In genomic region chr22:27278986-27279385, GRCh38 we compare ENCODE assay signal across 17 cellular contexts.
DNase-seq lines count a peak whose midpoint lies in the region; ATAC-seq, FAIRE-seq and TF ChIP-seq lines count a peak whose summit lies in the region.
"Had no signal": no experiment of that assay in that cellular context is flagged by ENCODE, and none has a peak within 500 bp of the region (broad histone marks: within the 10 kb centered on the region; RNA-seq: fewer than 3 reads in every experiment).

No MANE protein-coding gene starts in this region.

- DNase-seq in H4 (ENCODE audit: low spot score) = peak; percentile 7
- peak; percentile 91 for DNase-seq in RPMI7951 (ENCODE audit: low read depth)
- peak; percentile 27 for DNase-seq in fibroblast of the aortic adventitia (ENCODE audit: low read depth)
- peak; percentile 64 for DNase-seq in urothelium cell line (ENCODE audit: low spot score)
- no peak for DNase-seq in brain microvascular endothelial cell
- DNase-seq in GM19240 (ENCODE audit: insufficient read length, low spot score) = no peak
- DNase-seq: CD8-positive, alpha-beta T cell; DND-41; IMR-90; Kasumi-1; NCI-H1048; NCI-H1436 treated with DMSO at 0.1 percent for 48 hours; NCI-H2081 treated with DMSO at 0.1 percent for 48 hours; NCI-H524 had no signal

- no peaks in the 10 kb centered on the region for H3K27me3 ChIP-seq in brain microvascular endothelial cell (replicated peaks)

- FAIRE-seq in urothelium cell line (lab: Jason Lieb, UNC) = no peak
- FAIRE-seq: H54 had no signal

- ATAC-seq in GM19035 (IDR thresholded peaks at IDR 0.05; ENCODE audit: unreplicated experiment) (no peak), HG02763 (IDR thresholded peaks at IDR 0.05; ENCODE audit: unreplicated experiment) (no peak)
- ATAC-seq: CD8-positive, alpha-beta T cell had no signal

- TF ChIP-seq CTCF in fibroblast of the aortic adventitia (IDR thresholded peaks at IDR 0.05; ENCODE audit: insufficient read depth, low read length) (no peak), brain microvascular endothelial cell (IDR thresholded peaks at IDR 0.05; ENCODE audit: low read depth, low read length, missing control alignments) (no peak)

- H3K4me3 ChIP-seq in fibroblast of the aortic adventitia (ENCODE audit: low read depth, low read length) (no peak overlapping the region), brain microvascular endothelial cell (ENCODE audit: low read depth, low read length) (no peak overlapping the region)

- no peaks in the 10 kb centered on the region for H3K36me3 ChIP-seq in brain microvascular endothelial cell (replicated peaks)

- in situ Hi-C loops in brain microvascular endothelial cell (cut with HindIII; ENCODE audit: low pct_ligation_motif_present, low sequenced_read_pairs) = no loop called here

- H3K27ac ChIP-seq in brain microvascular endothelial cell = no peak overlapping the region

Comparison
In these comparisons a context has a peak if more than half of its experiments do, and no peak if none do; other contexts are left out.
1. DNase-seq: peak in H4 (single experiment), RPMI7951 (single experiment), fibroblast of the aortic adventitia (single experiment) and urothelium cell line (single experiment); none in brain microvascular endothelial cell (single experiment) and GM19240 (single experiment).